Comparison of ENCODE assay signal across 1 cellular context in the genomic region with DNA sequence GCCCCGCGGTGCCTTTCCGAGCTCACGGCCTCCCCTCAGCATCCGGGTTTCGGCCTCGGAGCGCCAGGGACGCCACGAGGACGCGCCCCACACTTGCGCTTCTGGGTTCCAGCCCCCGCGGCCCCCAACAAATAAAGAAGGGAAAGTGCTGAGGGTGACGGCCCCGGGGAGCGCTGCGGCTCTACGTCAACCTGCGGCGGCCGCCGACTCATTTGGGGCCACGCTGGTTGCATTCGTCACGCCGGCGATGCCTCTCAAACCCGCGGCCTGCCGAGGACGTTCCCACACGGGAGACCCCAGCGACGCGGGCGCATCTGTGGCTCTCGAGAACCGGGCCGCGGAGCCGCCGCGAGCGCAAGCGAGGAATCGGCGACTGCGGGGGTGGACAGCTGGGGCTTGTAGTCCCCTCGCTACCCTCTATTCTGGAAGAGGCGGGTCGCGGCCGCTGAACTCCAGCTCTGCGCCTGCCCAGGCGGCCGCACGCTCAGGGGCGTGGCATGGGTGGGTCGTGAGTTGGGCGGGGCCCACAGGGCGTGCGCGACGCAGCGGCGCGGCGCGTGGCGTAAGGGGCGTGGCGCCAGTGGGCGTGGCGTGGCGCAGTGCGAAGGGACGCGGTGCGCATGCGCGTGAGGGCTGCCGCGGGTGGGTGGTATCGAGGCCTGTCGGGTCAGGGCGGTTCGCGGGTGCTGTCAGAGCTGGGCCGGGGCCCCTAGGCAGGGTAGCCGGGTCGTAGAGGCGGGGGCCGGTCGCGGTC.
TF ChIP-seq lines count a peak whose summit lies in the region.

A gene with protein sequence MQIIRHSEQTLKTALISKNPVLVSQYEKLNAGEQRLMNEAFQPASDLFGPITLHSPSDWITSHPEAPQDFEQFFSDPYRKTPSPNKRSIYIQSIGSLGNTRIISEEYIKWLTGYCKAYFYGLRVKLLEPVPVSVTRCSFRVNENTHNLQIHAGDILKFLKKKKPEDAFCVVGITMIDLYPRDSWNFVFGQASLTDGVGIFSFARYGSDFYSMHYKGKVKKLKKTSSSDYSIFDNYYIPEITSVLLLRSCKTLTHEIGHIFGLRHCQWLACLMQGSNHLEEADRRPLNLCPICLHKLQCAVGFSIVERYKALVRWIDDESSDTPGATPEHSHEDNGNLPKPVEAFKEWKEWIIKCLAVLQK (plus strand): TSS at position 599 of the 754 bp plus-strand sequence. CDS start 2,145 bp downstream, outside the sequence.

TF ChIP-seq in HepG2, 621 proteins besides CTCF, POLR2A, EP300 and RAD21 (continued from another document and continues in another):
- TF ChIP-seq ZNF609 (CRISPR knock-in tag; IDR thresholded peaks at IDR 0.05; ENCODE audit: borderline replicate concordance) (no peak), CREB1 (IDR thresholded peaks at IDR 0.05) (peak; percentile 45), CREB1 (CRISPR knock-in tag; IDR thresholded peaks at IDR 0.05) (no peak), GRHL1 (CRISPR knock-in tag; conservative IDR thresholded peaks at IDR 0.05) (no peak), SRSF9 (IDR thresholded peaks at IDR 0.05; ENCODE audit: borderline replicate concordance, insufficient read depth, low read depth, low read length, poor library complexity, severe bottlenecking) (no peak), MXI1 (IDR thresholded peaks at IDR 0.05; ENCODE audit: borderline replicate concordance, low read depth, low read length) (peak; percentile 96; the same call in 2 of the 3 replicates), ZNF274 (CRISPR knock-in tag; IDR thresholded peaks at IDR 0.05) (peak; percentile 93), ZBTB21 (CRISPR knock-in tag; IDR thresholded peaks at IDR 0.05) (peak; percentile 85), ZNF441 (CRISPR knock-in tag; IDR thresholded peaks at IDR 0.05; ENCODE audit: borderline replicate concordance) (peak; percentile 93), KDM5A (IDR thresholded peaks at IDR 0.05; ENCODE audit: borderline replicate concordance, low read length) (peak; percentile 49; the same call in 1 of the 2 replicates), PCBP2 (optimal IDR thresholded peaks at IDR 0.05; ENCODE audit: low read depth, low read length, poor library complexity, severe bottlenecking) (no peak), ZFYVE20 (CRISPR knock-in tag; IDR thresholded peaks at IDR 0.05; ENCODE audit: borderline replicate concordance, low read depth) (no peak; the same call in 1 of the 2 replicates), ARID2 (CRISPR knock-in tag; IDR thresholded peaks at IDR 0.05; ENCODE audit: borderline replicate concordance) (peak; percentile 97; the same call in 1 of the 2 replicates), PHF20 (CRISPR knock-in tag; IDR thresholded peaks at IDR 0.05) (peak; percentile 66), FOXO1 (CRISPR knock-in tag; IDR thresholded peaks at IDR 0.05) (peak; percentile 51), ARID4A (CRISPR knock-in tag; IDR thresholded peaks at IDR 0.05; ENCODE audit: borderline replicate concordance) (peak; percentile 89), ERF (CRISPR knock-in tag; IDR thresholded peaks at IDR 0.05) (peak; percentile 88), ZNF749 (CRISPR knock-in tag; IDR thresholded peaks at IDR 0.05; ENCODE audit: borderline replicate concordance) (peak; percentile 88), ZFX (CRISPR knock-in tag; IDR thresholded peaks at IDR 0.05; ENCODE audit: low read depth) (peak; percentile 97), BRCA1 (CRISPR knock-in tag; IDR thresholded peaks at IDR 0.05) (peak; percentile 67; the same call in 1 of the 2 replicates), ZNF768 (CRISPR knock-in tag; IDR thresholded peaks at IDR 0.05) (peak; percentile 82), SMARCC2 (IDR thresholded peaks at IDR 0.05) (no peak), ZNF318 (CRISPR knock-in tag; IDR thresholded peaks at IDR 0.05) (no peak; the same call in 1 of the 2 replicates), ZNF550 (CRISPR knock-in tag; IDR thresholded peaks at IDR 0.05; ENCODE audit: borderline replicate concordance) (peak; percentile 95; the same call in 1 of the 2 replicates), ZNF337 (CRISPR knock-in tag; IDR thresholded peaks at IDR 0.05; ENCODE audit: borderline replicate concordance, low read depth) (peak; percentile 96)
- TF ChIP-seq, protein P1, sequence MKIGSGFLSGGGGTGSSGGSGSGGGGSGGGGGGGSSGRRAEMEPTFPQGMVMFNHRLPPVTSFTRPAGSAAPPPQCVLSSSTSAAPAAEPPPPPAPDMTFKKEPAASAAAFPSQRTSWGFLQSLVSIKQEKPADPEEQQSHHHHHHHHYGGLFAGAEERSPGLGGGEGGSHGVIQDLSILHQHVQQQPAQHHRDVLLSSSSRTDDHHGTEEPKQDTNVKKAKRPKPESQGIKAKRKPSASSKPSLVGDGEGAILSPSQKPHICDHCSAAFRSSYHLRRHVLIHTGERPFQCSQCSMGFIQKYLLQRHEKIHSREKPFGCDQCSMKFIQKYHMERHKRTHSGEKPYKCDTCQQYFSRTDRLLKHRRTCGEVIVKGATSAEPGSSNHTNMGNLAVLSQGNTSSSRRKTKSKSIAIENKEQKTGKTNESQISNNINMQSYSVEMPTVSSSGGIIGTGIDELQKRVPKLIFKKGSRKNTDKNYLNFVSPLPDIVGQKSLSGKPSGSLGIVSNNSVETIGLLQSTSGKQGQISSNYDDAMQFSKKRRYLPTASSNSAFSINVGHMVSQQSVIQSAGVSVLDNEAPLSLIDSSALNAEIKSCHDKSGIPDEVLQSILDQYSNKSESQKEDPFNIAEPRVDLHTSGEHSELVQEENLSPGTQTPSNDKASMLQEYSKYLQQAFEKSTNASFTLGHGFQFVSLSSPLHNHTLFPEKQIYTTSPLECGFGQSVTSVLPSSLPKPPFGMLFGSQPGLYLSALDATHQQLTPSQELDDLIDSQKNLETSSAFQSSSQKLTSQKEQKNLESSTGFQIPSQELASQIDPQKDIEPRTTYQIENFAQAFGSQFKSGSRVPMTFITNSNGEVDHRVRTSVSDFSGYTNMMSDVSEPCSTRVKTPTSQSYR (CRISPR knock-in tag; IDR thresholded peaks at IDR 0.05; ENCODE audit: borderline replicate concordance) = peak; percentile 26; the same call in 1 of the 2 replicates
